In genomic region chr11:65588199-65589054, GRCh38 we compare ENCODE assay signal across 9 cellular contexts. TPM values are rescaled to one million over a fixed set of nuclear protein-coding genes. Genes with fewer than 3 reads are reported as not detected.
A peak's percentile ranks its signal among the peaks of the same experiment; 100 is the strongest.
DNase-seq lines count a peak whose midpoint lies in the region; ATAC-seq, FAIRE-seq and TF ChIP-seq lines count a peak whose summit lies in the region.
"Had no signal": no experiment of that assay in that cellular context is flagged by ENCODE, and none has a peak within 500 bp of the region (broad histone marks: within the 10 kb centered on the region; RNA-seq: fewer than 3 reads in every experiment).

No MANE protein-coding gene starts in this region.

- intact Hi-C loops in heart left ventricle (cut with DNase I): loop anchor here in 6 of 10 donors (2.0 to 5.0 kb wide), 3 partner anchors 14 to 48 kb away; no protein-coding TSS in a partner anchor

- in situ Hi-C loops in GM18951 (cut with MboI; ENCODE audit: low sequenced_read_pairs, unreplicated experiment): no loop called here

- H4K20me1 ChIP-seq in BLaER1: peaks cover 56% of the 10 kb centered on the region

- H3K9me3 ChIP-seq in BLaER1: no peaks in the 10 kb centered on the region
- no peaks in the 10 kb centered on the region for H3K9me3 ChIP-seq in heart left ventricle
- H3K9me3 ChIP-seq in small intestine (ENCODE audit: control insufficient read depth, low read depth): no peaks in the 10 kb centered on the region

- WGBS in heart left ventricle, 4 donors: 35 to 44% (median 40%) methylated on average over 11 to 13 of the region's 13 CpGs
- 31 to 42% (median 37%) methylated on average over 13 of the region's 13 CpGs for WGBS in small intestine, 3 donors

- peak overlapping the region; percentile 96 for H3K4me2 ChIP-seq in BLaER1

- peak; percentile 45 for TF ChIP-seq POLR2A in GM18951 (IDR thresholded peaks at IDR 0.05; ENCODE audit: extremely low read depth, insufficient read depth, insufficient read length)
- TF ChIP-seq POLR2A in heart left ventricle (IDR thresholded peaks at IDR 0.05): no peak

- H3K4me1 ChIP-seq in BLaER1 (peaks cover 54% of the 10 kb centered on the region), heart left ventricle (peaks cover 6 to 75% (median 54%) of the 10 kb centered on the region in 12 donors), small intestine (ENCODE audit: control insufficient read depth in 2 of 2, insufficient read depth in 1 of 2, low read depth in 1 of 2, low read length in 1 of 2) (no peaks in the 10 kb centered on the region)

- peak overlapping the region; percentile 36 for H3K4me3 ChIP-seq in BLaER1
- H3K4me3 ChIP-seq in heart left ventricle: peak overlapping the region in 1 of 12 donors; percentile 26
- no peak overlapping the region for H3K4me3 ChIP-seq in small intestine (ENCODE audit: low read depth in 1 of 2, low read length in 2 of 2)
- H3K4me3 ChIP-seq: SK-N-MC had no signal

- H3K36me3 ChIP-seq in BLaER1 (peaks cover 84% of the 10 kb centered on the region), heart left ventricle (peaks cover 0 to 70% (median 47%) of the 10 kb centered on the region in 9 donors), small intestine (ENCODE audit: control insufficient read depth in 2 of 2, insufficient read depth in 2 of 2, low read length in 2 of 2) (peaks cover 0 to 6% of the 10 kb centered on the region in 2 donors)

- H3K27me3 ChIP-seq in BLaER1 (no peaks in the 10 kb centered on the region), heart left ventricle (no peaks in the 10 kb centered on the region), small intestine (ENCODE audit: control insufficient read depth in 2 of 2, insufficient read depth in 2 of 2, low read length in 2 of 2) (no peaks in the 10 kb centered on the region)

- H3K9ac ChIP-seq in BLaER1: peak overlapping the region; percentile 76

- TF ChIP-seq CTCF in heart left ventricle (IDR thresholded peaks at IDR 0.05): peak; percentile 36 to 66 (median 54)

- FAIRE-seq in small intestine (lab: Jason Lieb, UNC): no peak

- ATAC-seq in HG03097 (IDR thresholded peaks at IDR 0.05; ENCODE audit: low FRiP score, unreplicated experiment) (peak; percentile 67), heart left ventricle (peak; percentile 57 to 77 (median 71))

- DNase-seq in RPMI8226 (peak; percentile 97), heart left ventricle (peak in 4 of 5 donors; percentile 70 to 79 (median 76)), small intestine (peak; percentile 78), putamen (ENCODE audit: low spot score) (no peak)
- DNase-seq in activated effector memory CD4-positive, alpha-beta T cell treated with Interleukin-2 at 50 U/mL for 16 hours: peak; percentile 60

- H3K27ac ChIP-seq in BLaER1 (peak overlapping the region; percentile 89), heart left ventricle (peak overlapping the region; percentile 21 to 90 (median 83)), small intestine (ENCODE audit: low read depth in 1 of 2, low read length in 1 of 2) (peak overlapping the region; percentile 49 to 56)
- H3K27ac ChIP-seq: SK-N-MC had no signal

RNA-seq across cellular contexts. Expression of gene KCNK7, which starts 7.2 kb away (rescaled TPM):
- under 1 TPM in 7 of 9 donors, not detected in 2; 0.18 to 0.75 (median 0.41) TPM for total RNA-seq in heart left ventricle
- 1 to 10 TPM in 1 of 2 donors, under 1 TPM in 1; 0.42 to 1.6 TPM for polyA plus RNA-seq in heart left ventricle
- polyA plus RNA-seq in small intestine: 10 to 100 TPM in 1 of 3 donors, under 1 TPM in 1, not detected in 1; 0.84 to 31.1 TPM

RNA-seq across cellular contexts. Expression of gene EHBP1L1, which starts 12.6 kb away (rescaled TPM):
- total RNA-seq in heart left ventricle: 100 to 1,000 TPM in 3 of 9 donors, 10 to 100 TPM in 6; 37.4 to 144 (median 80.9) TPM
- polyA plus RNA-seq in heart left ventricle (10 to 100 TPM; 52.3 to 71.4 TPM), small intestine (100 to 1,000 TPM in 1 of 3 donors, 10 to 100 TPM in 2; 36.1 to 131 (median 68.4) TPM)

RNA-seq across cellular contexts. Expression of gene FAM89B, which starts 16.1 kb away (rescaled TPM):
- 10 to 100 TPM; 25.8 to 87.9 (median 38.4) TPM for total RNA-seq in heart left ventricle
- polyA plus RNA-seq in heart left ventricle (10 to 100 TPM; 46.6 to 50.0 TPM), small intestine (10 to 100 TPM; 30.0 to 39.2 (median 36.7) TPM)

RNA-seq across cellular contexts. Expression of gene ZNRD2, which starts 18.1 kb away (rescaled TPM):
- 10 to 100 TPM; 23.2 to 63.6 (median 33.9) TPM for total RNA-seq in heart left ventricle
- polyA plus RNA-seq in heart left ventricle (100 to 1,000 TPM in 1 of 2 donors, 10 to 100 TPM in 1; 49.7 to 101 TPM), small intestine (10 to 100 TPM; 27.7 to 49.2 (median 38.4) TPM)

RNA-seq across cellular contexts. Expression of gene MAP3K11, which starts 25.6 kb away (rescaled TPM):
- 10 to 100 TPM; 26.2 to 68.6 (median 31.4) TPM for total RNA-seq in heart left ventricle
- 10 to 100 TPM; 29.4 to 39.3 TPM for polyA plus RNA-seq in heart left ventricle
- 100 to 1,000 TPM in 2 of 3 donors, 10 to 100 TPM in 1; 66.4 to 180 (median 175) TPM for polyA plus RNA-seq in small intestine
